In genomic region chr19:17973759-17974158, GRCh38 we compare ENCODE assay signal across 20 cellular contexts. TPM values are rescaled to one million over a fixed set of nuclear protein-coding genes. Genes with fewer than 3 reads are reported as not detected.
DNase-seq lines count a peak whose midpoint lies in the region; ATAC-seq and TF ChIP-seq lines count a peak whose summit lies in the region.
"Had no signal": no experiment of that assay in that cellular context is flagged by ENCODE, and none has a peak within 500 bp of the region (broad histone marks: within the 10 kb centered on the region; RNA-seq: fewer than 3 reads in every experiment).

No MANE protein-coding gene starts in this region.

- no peak overlapping the region for H3K23ac ChIP-seq in trophoblast cell (ENCODE audit: low read length)

- no peak for ATAC-seq in RWPE2 (ENCODE audit: low read depth)
- ATAC-seq: A549, HCT116 had no signal

- TF ChIP-seq CTCF in RWPE2 (IDR thresholded peaks at IDR 0.05; ENCODE audit: poor library complexity, severe bottlenecking) (no peak), osteoblast (IDR thresholded peaks at IDR 0.05; ENCODE audit: extremely low read depth, low read depth, low read length) (no peak), MM.1S (IDR thresholded peaks at IDR 0.05; ENCODE audit: low read length) (no peak)

- H3K9ac ChIP-seq in BLaER1: no peak overlapping the region
- no peak overlapping the region for H3K9ac ChIP-seq in MM.1S (ENCODE audit: low read length)
- no peak overlapping the region for H3K9ac ChIP-seq in trophoblast cell (ENCODE audit: low read length)

- no peak overlapping the region for H3K18ac ChIP-seq in trophoblast cell (ENCODE audit: low read length)

- no peaks in the 10 kb centered on the region for H3K79me1 ChIP-seq in trophoblast cell (ENCODE audit: low read length)

- H3K4me3 ChIP-seq in BLaER1 (no peak overlapping the region), RWPE2 (ENCODE audit: severe bottlenecking) (no peak overlapping the region), osteoblast (ENCODE audit: insufficient read depth, low read length) (no peak overlapping the region), MM.1S (ENCODE audit: low read length) (no peak overlapping the region), trophoblast cell (ENCODE audit: low read depth, low read length) (no peak overlapping the region)
- H3K4me3 ChIP-seq: A549 had no signal

- WGBS in trophoblast cell (ENCODE audit: extremely low coverage, insufficient coverage, insufficient read length): no CpG with 5 or more reads among the region's 23 CpGs

- no peak overlapping the region for H2AFZ ChIP-seq in osteoblast (ENCODE audit: low read length)
- no peak overlapping the region for H2AFZ ChIP-seq in MM.1S (ENCODE audit: low read length)
- H2AFZ ChIP-seq in trophoblast cell (ENCODE audit: insufficient read depth, low read length, poor library complexity): no peak overlapping the region

- H3K27me3 ChIP-seq in BLaER1 (peaks cover 4% of the 10 kb centered on the region; the same call in 1 of the 2 replicates), RWPE2 (ENCODE audit: insufficient read depth, poor library complexity, severe bottlenecking) (no peaks in the 10 kb centered on the region), osteoblast (ENCODE audit: insufficient read depth, low read length) (peaks cover 9% of the 10 kb centered on the region), MM.1S (replicated peaks; ENCODE audit: insufficient read depth, low read length) (peaks cover 89% of the 10 kb centered on the region), trophoblast cell (ENCODE audit: insufficient read depth, low read length) (no peaks in the 10 kb centered on the region)
- H3K27me3 ChIP-seq: BE2C had no signal

- H3K4ac ChIP-seq in trophoblast cell (ENCODE audit: low read depth, low read length): no peak overlapping the region

- H4K8ac ChIP-seq in trophoblast cell (ENCODE audit: low read depth, low read length): no peak overlapping the region

- H2BK120ac ChIP-seq in trophoblast cell (ENCODE audit: insufficient read depth, low read length, poor library complexity): no peak overlapping the region

- no peaks in the 10 kb centered on the region for H3F3A ChIP-seq in MM.1S (ENCODE audit: insufficient read depth, low read length)

- H4K12ac ChIP-seq in trophoblast cell (ENCODE audit: low read depth, low read length): no peak overlapping the region

- no peaks in the 10 kb centered on the region for H3K9me2 ChIP-seq in MM.1S (replicated peaks; ENCODE audit: insufficient read depth, low read length)

- peak; percentile 50 for DNase-seq in RWPE2 (ENCODE audit: low spot score)
- peak; percentile 26 for DNase-seq in osteoblast (ENCODE audit: insufficient read length, low spot score, missing footprints)
- DNase-seq in SIG-M5 (lab: John Stamatoyannopoulos, UW): no peak
- DNase-seq in MM.1S: no peak
- DNase-seq in trophoblast cell: no peak
- DNase-seq: 8988T; ACHN; AML-193; BE2C; C1 segment of cervical spinal cord; Calu3; CD4-positive, alpha-beta memory T cell; COR-L47; DMS53; DMS79 treated with DMSO at 0.1 percent for 48 hours; GF-D8; H9 had no signal

- H3K14ac ChIP-seq in trophoblast cell (ENCODE audit: low read length): no peak overlapping the region

- no peaks in the 10 kb centered on the region for H3K79me2 ChIP-seq in osteoblast (ENCODE audit: insufficient read depth, low read length)
- no peaks in the 10 kb centered on the region for H3K79me2 ChIP-seq in MM.1S (ENCODE audit: low read length)
- no peaks in the 10 kb centered on the region for H3K79me2 ChIP-seq in trophoblast cell (ENCODE audit: control insufficient read depth, insufficient read depth, low read length, poor library complexity)

- H3K4me1 ChIP-seq in BLaER1: peaks cover 37% of the 10 kb centered on the region
- no peaks in the 10 kb centered on the region for H3K4me1 ChIP-seq in RWPE2 (ENCODE audit: insufficient read depth, poor library complexity, severe bottlenecking)
- no peaks in the 10 kb centered on the region for H3K4me1 ChIP-seq in osteoblast (ENCODE audit: insufficient read depth, low read length)
- no peaks in the 10 kb centered on the region for H3K4me1 ChIP-seq in MM.1S (ENCODE audit: low read length)
- H3K4me1 ChIP-seq in trophoblast cell (ENCODE audit: control insufficient read depth in 1 of 2, insufficient read depth in 2 of 2, low read length in 2 of 2): no peaks in the 10 kb centered on the region
- H3K4me1 ChIP-seq: A549, BE2C had no signal

- H3K27ac ChIP-seq in BLaER1 (no peak overlapping the region), RWPE2 (ENCODE audit: poor library complexity, severe bottlenecking) (no peak overlapping the region), osteoblast (ENCODE audit: low read depth, low read length) (no peak overlapping the region), MM.1S (ENCODE audit: low read length) (no peak overlapping the region), trophoblast cell (ENCODE audit: low read depth, low read length) (no peak overlapping the region)
- H3K27ac ChIP-seq: A549 had no signal

- no peak overlapping the region for H2BK5ac ChIP-seq in trophoblast cell (ENCODE audit: low read depth, low read length, poor library complexity)

- H4K91ac ChIP-seq in trophoblast cell (ENCODE audit: low read depth, low read length): no peak overlapping the region

- H4K20me1 ChIP-seq in BLaER1: no peaks in the 10 kb centered on the region
- no peaks in the 10 kb centered on the region for H4K20me1 ChIP-seq in osteoblast (ENCODE audit: insufficient read depth, low read length)
- H4K20me1 ChIP-seq in MM.1S (ENCODE audit: insufficient read depth, low read length): no peaks in the 10 kb centered on the region

- H2AK5ac ChIP-seq in trophoblast cell (ENCODE audit: low read length): no peak overlapping the region

- H3K36me3 ChIP-seq in BLaER1: no peaks in the 10 kb centered on the region
- H3K36me3 ChIP-seq in RWPE2 (ENCODE audit: low read depth): no peaks in the 10 kb centered on the region
- H3K36me3 ChIP-seq in osteoblast (ENCODE audit: insufficient read depth, low read length): no peaks in the 10 kb centered on the region
- no peaks in the 10 kb centered on the region for H3K36me3 ChIP-seq in MM.1S (replicated peaks; ENCODE audit: insufficient read depth, low read length)
- H3K36me3 ChIP-seq in trophoblast cell (ENCODE audit: control insufficient read depth in 1 of 2, insufficient read depth in 2 of 2, low read length in 2 of 2): no peaks in the 10 kb centered on the region
- H3K36me3 ChIP-seq: BE2C had no signal

- H3K4me2 ChIP-seq in BLaER1 (peak overlapping the region; percentile 64; the same call in 1 of the 2 replicates), osteoblast (ENCODE audit: insufficient read depth, low read length) (no peak overlapping the region), MM.1S (ENCODE audit: low read depth, low read length) (no peak overlapping the region), trophoblast cell (ENCODE audit: low read length) (no peak overlapping the region)
- H3K4me2 ChIP-seq: A549 had no signal

- H3K9me3 ChIP-seq in BLaER1 (no peaks in the 10 kb centered on the region), RWPE2 (ENCODE audit: severe bottlenecking) (no peaks in the 10 kb centered on the region), osteoblast (ENCODE audit: low read depth, low read length) (no peaks in the 10 kb centered on the region), MM.1S (replicated peaks; ENCODE audit: insufficient read depth, low read length) (no peaks in the 10 kb centered on the region), trophoblast cell (ENCODE audit: insufficient read depth, low read depth, low read length) (no peaks in the 10 kb centered on the region)
- H3K9me3 ChIP-seq: A549, BE2C had no signal

- H2BK12ac ChIP-seq in trophoblast cell (ENCODE audit: low read length): no peak overlapping the region

RNA-seq across cellular contexts. Expression of gene KCNN1, which starts 6.9 kb away (rescaled TPM):
- total RNA-seq in osteoblast: under 0.01 TPM in 1 of 2 replicates, not detected in the other
- 0.31 and 0.48 TPM in 2 replicates for polyA plus RNA-seq in trophoblast cell (2013)
- total RNA-seq: Calu3; CD4-positive, alpha-beta memory T cell had no signal
- polyA plus RNA-seq: CD4-positive, alpha-beta memory T cell had no signal

RNA-seq across cellular contexts. Expression of gene ARRDC2, which starts 34.2 kb away (rescaled TPM):
- 15.9 and 22.4 TPM in 2 replicates for total RNA-seq in osteoblast
- polyA plus RNA-seq in trophoblast cell (2013): 1.5 TPM in 2 replicates

RNA-seq across cellular contexts. Expression of gene CCDC124, which starts 40.9 kb away (rescaled TPM):
- total RNA-seq in osteoblast: 15.9 and 21.5 TPM in 2 replicates
- polyA plus RNA-seq in trophoblast cell (2013): 82.1 and 84.6 TPM in 2 replicates

Comparison
In these comparisons a context has a peak if more than half of its experiments do, and no peak if none do; other contexts are left out.
1. DNase-seq: peak in RWPE2 (single experiment) and osteoblast (single experiment); none in SIG-M5 (single experiment), MM.1S (single experiment) and trophoblast cell (0 of 2).